ENCODE assay signal across 8 cellular contexts in genomic region chr17:35046740-35047283, GRCh38. TPM values are rescaled to one million over a fixed set of nuclear protein-coding genes. Genes with fewer than 3 reads are reported as not detected.
DNase-seq lines count a peak whose midpoint lies in the region; ATAC-seq and TF ChIP-seq lines count a peak whose summit lies in the region.

No MANE protein-coding gene starts in this region.

- intact Hi-C loops in heart right ventricle (cut with DNase I), result no loop called here

- no peaks in the 10 kb centered on the region for H3K9me3 ChIP-seq in heart right ventricle

- peak overlapping the region; percentile 40 to 83 (median 82) for H3K27ac Mint-ChIP-seq in IgD-negative memory B cell
- H3K27ac Mint-ChIP-seq in activated CD8-positive, alpha-beta memory T cell treated with anti-CD3 and anti-CD28 coated beads, Interleukin-2, amount 10 ng/mL, durations not matched to agents 7 days and 5 days, result peak overlapping the region; percentile 98

- no peaks in the 10 kb centered on the region for H3K27me3 Mint-ChIP-seq in IgD-negative memory B cell
- no peaks in the 10 kb centered on the region for H3K27me3 Mint-ChIP-seq in activated CD8-positive, alpha-beta memory T cell treated with anti-CD3 and anti-CD28 coated beads, Interleukin-2, amount 10 ng/mL, durations not matched to agents 7 days and 5 days

- H3K4me3 ChIP-seq in heart right ventricle, result peak overlapping the region in 1 of 10 donors; percentile 8

- CTCF ChIA-PET in activated CD8-positive, alpha-beta memory T cell treated with anti-CD3 and anti-CD28 coated beads, Interleukin-2, amount 10 ng/mL, durations not matched to agents 7 days and 5 days (lab: Charles Lee), result interaction anchor here (0.9 to 2.7 kb wide), 12 partner anchors 11 to 72 kb away, joined by 3 to 13 read pairs (median 5); partner anchors contain the start of genes RAD51D and RFFL

- H3K4me1 ChIP-seq in foreskin keratinocyte (no peaks in the 10 kb centered on the region), heart right ventricle (peaks cover 0 to 50% (median 16%) of the 10 kb centered on the region in 9 donors)

- peak overlapping the region; percentile 48 to 89 (median 74) for H3K4me3 Mint-ChIP-seq in IgD-negative memory B cell
- H3K4me3 Mint-ChIP-seq in activated CD8-positive, alpha-beta memory T cell treated with anti-CD3 and anti-CD28 coated beads, Interleukin-2, amount 10 ng/mL, durations not matched to agents 7 days and 5 days, result peak overlapping the region; percentile 83

- peaks cover 40 to 46% (median 46%) of the 10 kb centered on the region in 3 donors for H3K4me1 Mint-ChIP-seq in IgD-negative memory B cell
- H3K4me1 Mint-ChIP-seq in activated CD8-positive, alpha-beta memory T cell treated with anti-CD3 and anti-CD28 coated beads, Interleukin-2, amount 10 ng/mL, durations not matched to agents 7 days and 5 days, result peaks cover 60% of the 10 kb centered on the region

- H3K27ac ChIP-seq in foreskin keratinocyte, result no peak overlapping the region
- H3K27ac ChIP-seq in heart right ventricle, result peak overlapping the region in 1 of 10 donors; percentile 59

- peak; percentile 96 for ATAC-seq in activated CD8-positive, alpha-beta memory T cell treated with anti-CD3 and anti-CD28 coated beads, Interleukin-2, amount 10 ng/mL, durations not matched to agents 7 days and 5 days
- peak; percentile 65 for ATAC-seq in foreskin keratinocyte
- no peak for ATAC-seq in GM21367 (IDR thresholded peaks at IDR 0.05; ENCODE audit: unreplicated experiment)
- no peak for ATAC-seq in heart right ventricle

- H3K36me3 ChIP-seq in heart right ventricle, result no peaks in the 10 kb centered on the region

- in situ Hi-C loops in GM18951 (cut with MboI; ENCODE audit: low sequenced_read_pairs, unreplicated experiment), result no loop called here

- peaks cover 3% of the 10 kb centered on the region for H3K36me3 Mint-ChIP-seq in IgD-negative memory B cell
- peaks cover 13% of the 10 kb centered on the region for H3K36me3 Mint-ChIP-seq in activated CD8-positive, alpha-beta memory T cell treated with anti-CD3 and anti-CD28 coated beads, Interleukin-2, amount 10 ng/mL, durations not matched to agents 7 days and 5 days

- WGBS in heart right ventricle, 2 donors, result 71% methylated on average over 5 of the region's 5 CpGs

- peak; percentile 86 for DNase-seq in activated CD8-positive, alpha-beta memory T cell treated with anti-CD3 and anti-CD28 coated beads, Interleukin-2, amount 10 ng/mL, durations not matched to agents 7 days and 5 days
- DNase-seq in foreskin keratinocyte, result peak in 1 of 2 donors; percentile 39
- peak; percentile 13 to 23 for DNase-seq in stimulated activated CD8-positive, alpha-beta memory T cell treated with anti-CD3 and anti-CD28 coated beads, Interleukin-2, amount 100 ng/mL, for 48 hours (ENCODE audit: low read depth in 2 of 2)
- DNase-seq in heart right ventricle, result no peak
- DNase-seq in DMS114 treated with DMSO at 0.1 percent for 48 hours (lab: John Stamatoyannopoulos, UW; ENCODE audit: unreplicated experiment), result no peak

- peak; percentile 39 for TF ChIP-seq POLR2A in GM18951 (IDR thresholded peaks at IDR 0.05; ENCODE audit: extremely low read depth, insufficient read depth, insufficient read length)

- TF ChIP-seq CTCF in foreskin keratinocyte (conservative IDR thresholded peaks at IDR 0.05) (no peak), heart right ventricle (IDR thresholded peaks at IDR 0.05) (no peak)

- H3K27me3 ChIP-seq in foreskin keratinocyte (no peaks in the 10 kb centered on the region), heart right ventricle (no peaks in the 10 kb centered on the region)

- H3K9me3 Mint-ChIP-seq in IgD-negative memory B cell, result no peaks in the 10 kb centered on the region
- no peaks in the 10 kb centered on the region for H3K9me3 Mint-ChIP-seq in activated CD8-positive, alpha-beta memory T cell treated with anti-CD3 and anti-CD28 coated beads, Interleukin-2, amount 10 ng/mL, durations not matched to agents 7 days and 5 days (ENCODE audit: low read depth)

RNA-seq across cellular contexts. Expression of gene RFFL, which starts 16.7 kb away (rescaled TPM):
- polyA plus RNA-seq in IgD-negative memory B cell (28.9 TPM), foreskin keratinocyte (6.1 and 7.0 TPM in 2 replicates), heart right ventricle (1 to 10 TPM; 2.3 to 4.6 TPM)
- 10 to 100 TPM; 47.7 to 52.2 TPM for total RNA-seq in activated CD8-positive, alpha-beta memory T cell treated with anti-CD3 and anti-CD28 coated beads, Interleukin-2, amount 10 ng/mL, durations not matched to agents 7 days and 5 days
- total RNA-seq in foreskin keratinocyte (22.1 and 23.6 TPM in 2 replicates), heart right ventricle (10 to 100 TPM in 9 of 10 donors, 1 to 10 TPM in 1; 9.2 to 19.3 (median 13.9) TPM)

Comparison
In these comparisons a context has a peak if more than half of its experiments do, and no peak if none do; other contexts are left out.
1. ATAC-seq: peak in activated CD8-positive, alpha-beta memory T cell treated with anti-CD3 and anti-CD28 coated beads, Interleukin-2, amount 10 ng/mL, durations not matched to agents 7 days and 5 days (single experiment) and foreskin keratinocyte (single experiment); none in GM21367 (single experiment) and heart right ventricle (0 of 8).
2. DNase-seq: peak in activated CD8-positive, alpha-beta memory T cell treated with anti-CD3 and anti-CD28 coated beads, Interleukin-2, amount 10 ng/mL, durations not matched to agents 7 days and 5 days (single experiment) and stimulated activated CD8-positive, alpha-beta memory T cell treated with anti-CD3 and anti-CD28 coated beads, Interleukin-2, amount 100 ng/mL, for 48 hours (2 of 2); none in heart right ventricle (0 of 2) and DMS114 treated with DMSO at 0.1 percent for 48 hours (single experiment).